8 cellular contexts compared by ENCODE assay signal in the genomic region with DNA sequence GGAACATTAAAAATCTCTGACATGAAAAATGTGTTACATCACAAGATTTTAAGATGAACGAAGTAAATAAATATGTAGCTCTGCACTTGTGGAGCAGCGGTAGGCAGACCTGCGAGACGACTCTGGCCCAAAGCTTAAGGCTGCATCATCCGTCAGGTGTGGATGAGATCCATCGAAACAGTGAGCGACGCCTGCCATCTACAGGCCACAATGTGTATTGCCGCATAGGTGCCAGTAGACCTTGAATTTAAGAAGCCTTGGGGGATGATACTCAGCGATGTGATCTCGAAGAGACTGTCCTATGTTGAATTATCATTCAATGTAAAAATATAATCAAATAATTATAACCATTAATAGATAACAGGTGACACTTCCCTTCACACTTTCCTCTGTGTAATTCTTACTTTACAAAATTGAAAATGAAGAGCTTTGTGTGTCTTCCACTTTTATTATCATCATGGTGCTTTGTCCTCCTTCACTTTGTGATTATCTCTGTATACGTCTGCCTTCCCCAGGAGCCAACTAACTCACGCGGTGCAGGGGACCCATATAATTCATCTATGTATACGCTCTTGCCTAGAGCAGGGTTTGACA.
DNase-seq lines count a peak whose midpoint lies in the region; TF ChIP-seq lines count a peak whose summit lies in the region.

No MANE protein-coding gene starts in this region.

- H3K4me3 ChIP-seq in Karpas-422 (ENCODE audit: low read length) (no peak overlapping the region), ovary (no peak overlapping the region), tibial nerve (no peak overlapping the region)

- H3K79me2 ChIP-seq in Karpas-422 (ENCODE audit: low read length): no peaks in the 10 kb centered on the region

- H3K27me3 ChIP-seq in Karpas-422 (ENCODE audit: low read length) (no peaks in the 10 kb centered on the region), ovary (no peaks in the 10 kb centered on the region), tibial nerve (no peaks in the 10 kb centered on the region)

- TF ChIP-seq CTCF in ovary (IDR thresholded peaks at IDR 0.05): peak; percentile 60 to 81 (median 75)
- TF ChIP-seq CTCF in tibial nerve (IDR thresholded peaks at IDR 0.05): peak; percentile 59 to 79 (median 72)

- H3K36me3 ChIP-seq in Karpas-422 (ENCODE audit: insufficient read depth, low read length) (no peaks in the 10 kb centered on the region), ovary (no peaks in the 10 kb centered on the region), tibial nerve (no peaks in the 10 kb centered on the region)

- H3K9me3 ChIP-seq in Karpas-422 (ENCODE audit: low read length): no peaks in the 10 kb centered on the region
- H3K9me3 ChIP-seq in ovary: no peaks in the 10 kb centered on the region
- peaks cover 0 to 5% (median 0%) of the 10 kb centered on the region in 4 donors for H3K9me3 ChIP-seq in tibial nerve

- H3K9ac ChIP-seq in Karpas-422 (ENCODE audit: low read length): no peak overlapping the region

- no peak overlapping the region for H3K27ac Mint-ChIP-seq in activated T-helper 2 cell treated with anti-CD3 and anti-CD28 coated beads, Interferon-gamma antibody, Interleukin-2, Interleukin-4, amounts not matched to agents 10 μg/mL and 5 μg/mL and 100 μg/mL, durations not matched to agents 14 hours and 24 hours and 36 hours

- WGBS in ovary, 3 donors: 8 to 9% (median 8%) methylated on average over 15 of the region's 15 CpGs
- 9 to 13% methylated on average over 15 of the region's 15 CpGs for WGBS in tibial nerve, 2 donors

- H3K4me2 ChIP-seq in Karpas-422 (ENCODE audit: low read depth, low read length, poor library complexity, severe bottlenecking): no peak overlapping the region

- H3K27ac ChIP-seq in Karpas-422 (ENCODE audit: low read length): no peak overlapping the region
- no peak overlapping the region for H3K27ac ChIP-seq in ovary
- no peak overlapping the region for H3K27ac ChIP-seq in tibial nerve

- H3K4me1 Mint-ChIP-seq in activated T-helper 2 cell treated with anti-CD3 and anti-CD28 coated beads, Interferon-gamma antibody, Interleukin-2, Interleukin-4, amounts not matched to agents 10 μg/mL and 5 μg/mL and 100 μg/mL, durations not matched to agents 14 hours and 24 hours and 36 hours (ENCODE audit: low read depth): no peaks in the 10 kb centered on the region

- H3K9me3 Mint-ChIP-seq in activated T-helper 2 cell treated with anti-CD3 and anti-CD28 coated beads, Interferon-gamma antibody, Interleukin-2, Interleukin-4, amounts not matched to agents 10 μg/mL and 5 μg/mL and 100 μg/mL, durations not matched to agents 14 hours and 24 hours and 36 hours: peaks cover 10% of the 10 kb centered on the region

- H3K4me1 ChIP-seq in Karpas-422 (ENCODE audit: low read length) (no peaks in the 10 kb centered on the region), ovary (ENCODE audit: insufficient read depth) (no peaks in the 10 kb centered on the region), tibial nerve (no peaks in the 10 kb centered on the region)

- no peak overlapping the region for H2AFZ ChIP-seq in Karpas-422 (ENCODE audit: low read length)

- intact Hi-C loops in activated T-helper 2 cell treated with anti-CD3 and anti-CD28 coated beads, Interferon-gamma antibody, Interleukin-2, Interleukin-4, amounts not matched to agents 10 μg/mL and 5 μg/mL and 100 μg/mL, durations not matched to agents 14 hours and 24 hours and 36 hours (cut with micrococcal nuclease): loop anchor here (2.0 kb wide), 1 partner anchor 868 kb away; no protein-coding TSS in a partner anchor
- intact Hi-C loops in ovary (cut with DNase I): no loop called here

- no peaks in the 10 kb centered on the region for H4K20me1 ChIP-seq in Karpas-422 (ENCODE audit: insufficient read depth, low read depth, low read length)

- TF ChIP-seq POLR2A in ovary (IDR thresholded peaks at IDR 0.05): no peak
- no peak for TF ChIP-seq POLR2A in tibial nerve (IDR thresholded peaks at IDR 0.05)

- no peak overlapping the region for H3K4me3 Mint-ChIP-seq in activated T-helper 2 cell treated with anti-CD3 and anti-CD28 coated beads, Interferon-gamma antibody, Interleukin-2, Interleukin-4, amounts not matched to agents 10 μg/mL and 5 μg/mL and 100 μg/mL, durations not matched to agents 14 hours and 24 hours and 36 hours (ENCODE audit: low read depth)

- DNase-seq in GM04504 (ENCODE audit: low read depth): peak; percentile 20
- peak; percentile 9 for DNase-seq in GOT3 (lab: John Stamatoyannopoulos, UW)
- peak; percentile 93 for DNase-seq in Karpas-422
- peak; percentile 67 for DNase-seq in RKO (ENCODE audit: low spot score)
- peak; percentile 53 for DNase-seq in activated T-helper 2 cell treated with anti-CD3 and anti-CD28 coated beads, Interferon-gamma antibody, Interleukin-2, Interleukin-4, amounts not matched to agents 10 μg/mL and 5 μg/mL and 100 μg/mL, durations not matched to agents 14 hours and 24 hours and 36 hours (ENCODE audit: low spot score)
- peak; percentile 35 for DNase-seq in foreskin melanocyte
- peak; percentile 62 to 87 (median 80) for DNase-seq in ovary
- peak; percentile 58 to 79 for DNase-seq in tibial nerve (ENCODE audit: low spot score in 2 of 2)

- TF ChIP-seq EP300 in ovary (IDR thresholded peaks at IDR 0.05) (no peak), tibial nerve (IDR thresholded peaks at IDR 0.05) (no peak)

- H3K36me3 Mint-ChIP-seq in activated T-helper 2 cell treated with anti-CD3 and anti-CD28 coated beads, Interferon-gamma antibody, Interleukin-2, Interleukin-4, amounts not matched to agents 10 μg/mL and 5 μg/mL and 100 μg/mL, durations not matched to agents 14 hours and 24 hours and 36 hours (ENCODE audit: low read depth): no peaks in the 10 kb centered on the region

- H3K9me2 ChIP-seq in Karpas-422 (replicated peaks; ENCODE audit: insufficient read depth, low read length): no peaks in the 10 kb centered on the region

- H3K27me3 Mint-ChIP-seq in activated T-helper 2 cell treated with anti-CD3 and anti-CD28 coated beads, Interferon-gamma antibody, Interleukin-2, Interleukin-4, amounts not matched to agents 10 μg/mL and 5 μg/mL and 100 μg/mL, durations not matched to agents 14 hours and 24 hours and 36 hours (ENCODE audit: low read depth): no peaks in the 10 kb centered on the region

Comparison
In these comparisons a context has a peak if more than half of its experiments do, and no peak if none do; other contexts are left out.
1. DNase-seq: peak in every context shown above with its lines; median percentile 93 in Karpas-422; 80 in ovary; 68 in tibial nerve; 67 in RKO; 53 in activated T-helper 2 cell treated with anti-CD3 and anti-CD28 coated beads, Interferon-gamma antibody, Interleukin-2, Interleukin-4, amounts not matched to agents 10 μg/mL and 5 μg/mL and 100 μg/mL, durations not matched to agents 14 hours and 24 hours and 36 hours; 35 in foreskin melanocyte; 20 in GM04504; 9 in GOT3.